8 cellular contexts compared by ENCODE assay signal in the genomic region with DNA sequence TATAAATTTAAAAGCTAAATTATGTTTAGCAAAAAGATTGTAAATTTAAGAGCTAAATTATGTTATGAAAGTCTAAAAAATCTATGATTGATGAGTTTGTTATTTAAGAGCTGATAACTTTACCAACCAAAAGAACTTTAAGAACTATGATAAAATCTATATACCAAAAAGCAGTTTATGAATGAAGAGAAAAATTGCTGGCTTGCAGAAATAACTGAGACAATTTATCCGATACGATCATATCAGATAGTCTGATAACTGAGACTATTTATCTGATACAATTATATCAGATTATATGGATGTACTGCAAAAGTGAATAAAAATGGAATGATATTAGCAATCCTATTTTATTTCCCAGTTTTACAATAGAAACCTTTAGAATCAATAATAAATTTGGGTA. TPM values are rescaled to one million over a fixed set of nuclear protein-coding genes. Genes with fewer than 3 reads are reported as not detected.
"Had no signal": no experiment of that assay in that cellular context is flagged by ENCODE, and none has a peak within 500 bp of the region (broad histone marks: within the 10 kb centered on the region; RNA-seq: fewer than 3 reads in every experiment).

No MANE protein-coding gene starts in this region.

- H3K4me1 Mint-ChIP-seq: GM23338, H9, IgD-negative memory B cell had no signal

- H3K4me3 ChIP-seq: GM23338 had no signal

- H3K27ac Mint-ChIP-seq: GM23338, H9, IgD-negative memory B cell had no signal

- H3K4me2 ChIP-seq: GM23338 had no signal

- H3K4me3 Mint-ChIP-seq: GM23338, H9, IgD-negative memory B cell had no signal

- ATAC-seq: GM23338 had no signal

- H3K9me3 Mint-ChIP-seq: GM23338, IgD-negative memory B cell had no signal

- H3K36me3 Mint-ChIP-seq: IgD-negative memory B cell had no signal

- FAIRE-seq: H1, H54, HTR-8/SVneo had no signal

- H3K27me3 Mint-ChIP-seq: IgD-negative memory B cell had no signal

- DNase-seq: H9, HCEC 1CT, KG1 had no signal

RNA-seq across cellular contexts. Expression of gene IQUB, which starts 50.2 kb away (rescaled TPM):
- polyA plus RNA-seq: IgD-negative memory B cell had no signal
